1 cellular context compared by ENCODE assay signal in the genomic region with DNA sequence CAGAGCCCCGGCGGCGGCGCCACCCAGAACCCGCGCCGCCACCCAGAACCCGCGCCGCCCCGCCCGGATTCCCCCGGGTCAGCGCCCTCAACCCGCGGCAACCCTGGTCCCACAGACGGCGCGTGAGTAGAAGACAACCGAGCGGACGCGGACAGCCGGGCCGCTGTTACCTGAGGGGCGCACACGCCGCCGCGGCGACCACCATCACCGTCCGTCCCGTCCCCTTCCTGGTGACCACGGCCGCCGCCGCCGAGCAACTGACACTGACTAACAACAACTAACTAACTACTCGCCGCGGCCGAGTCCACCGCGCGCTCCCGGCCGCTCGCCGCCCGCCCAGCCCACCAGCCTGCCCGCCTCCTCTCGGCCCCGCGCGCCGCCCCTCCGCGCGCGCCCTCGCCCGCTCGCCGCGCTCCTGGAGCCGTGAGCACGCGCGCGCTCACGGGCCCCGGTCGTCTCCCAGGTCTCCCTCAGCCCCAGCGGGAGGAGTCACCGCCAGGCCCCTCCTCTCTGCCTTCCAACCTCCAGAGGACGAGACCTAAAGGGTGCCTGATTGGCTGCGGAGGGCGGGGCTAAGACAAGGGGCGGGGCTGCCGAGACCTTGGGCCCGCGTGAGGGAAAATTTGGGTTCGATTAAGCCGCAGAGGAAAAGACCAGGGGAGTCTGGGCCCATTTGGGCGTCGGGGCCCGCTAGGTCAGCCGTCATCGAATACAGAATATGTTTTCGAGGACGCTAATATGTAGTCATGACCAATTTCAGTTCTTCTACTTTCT.
TF ChIP-seq lines count a peak whose summit lies in the region.

A gene with protein sequence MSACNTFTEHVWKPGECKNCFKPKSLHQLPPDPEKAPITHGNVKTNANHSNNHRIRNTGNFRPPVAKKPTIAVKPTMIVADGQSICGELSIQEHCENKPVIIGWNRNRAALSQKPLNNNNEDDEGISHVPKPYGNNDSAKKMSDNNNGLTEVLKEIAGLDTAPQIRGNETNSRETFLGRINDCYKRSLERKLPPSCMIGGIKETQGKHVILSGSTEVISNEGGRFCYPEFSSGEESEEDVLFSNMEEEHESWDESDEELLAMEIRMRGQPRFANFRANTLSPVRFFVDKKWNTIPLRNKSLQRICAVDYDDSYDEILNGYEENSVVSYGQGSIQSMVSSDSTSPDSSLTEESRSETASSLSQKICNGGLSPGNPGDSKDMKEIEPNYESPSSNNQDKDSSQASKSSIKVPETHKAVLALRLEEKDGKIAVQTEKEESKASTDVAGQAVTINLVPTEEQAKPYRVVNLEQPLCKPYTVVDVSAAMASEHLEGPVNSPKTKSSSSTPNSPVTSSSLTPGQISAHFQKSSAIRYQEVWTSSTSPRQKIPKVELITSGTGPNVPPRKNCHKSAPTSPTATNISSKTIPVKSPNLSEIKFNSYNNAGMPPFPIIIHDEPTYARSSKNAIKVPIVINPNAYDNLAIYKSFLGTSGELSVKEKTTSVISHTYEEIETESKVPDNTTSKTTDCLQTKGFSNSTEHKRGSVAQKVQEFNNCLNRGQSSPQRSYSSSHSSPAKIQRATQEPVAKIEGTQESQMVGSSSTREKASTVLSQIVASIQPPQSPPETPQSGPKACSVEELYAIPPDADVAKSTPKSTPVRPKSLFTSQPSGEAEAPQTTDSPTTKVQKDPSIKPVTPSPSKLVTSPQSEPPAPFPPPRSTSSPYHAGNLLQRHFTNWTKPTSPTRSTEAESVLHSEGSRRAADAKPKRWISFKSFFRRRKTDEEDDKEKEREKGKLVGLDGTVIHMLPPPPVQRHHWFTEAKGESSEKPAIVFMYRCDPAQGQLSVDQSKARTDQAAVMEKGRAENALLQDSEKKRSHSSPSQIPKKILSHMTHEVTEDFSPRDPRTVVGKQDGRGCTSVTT (N-terminal part only) (minus strand): TSS at position 269 of the 774 bp plus-strand sequence. CDS start 238,178 bp downstream, outside the sequence.

TF ChIP-seq in GM23338, 12 proteins besides CTCF, POLR2A, EP300 and RAD21:
- TF ChIP-seq JUNB (IDR thresholded peaks at IDR 0.05; ENCODE audit: unreplicated experiment) (no peak), ZNF331 (CRISPR knock-in tag; IDR thresholded peaks at IDR 0.05; ENCODE audit: low read depth) (no peak), STAT1 (IDR thresholded peaks at IDR 0.05; ENCODE audit: unreplicated experiment) (no peak), EZH2 (IDR thresholded peaks at IDR 0.05; ENCODE audit: low read depth, unreplicated experiment) (no peak), EZH2phosphoT487 (IDR thresholded peaks at IDR 0.05; ENCODE audit: unreplicated experiment) (no peak), POLR2AphosphoS5 (IDR thresholded peaks at IDR 0.05; ENCODE audit: low read depth) (peak; percentile 66)
- TF ChIP-seq, protein P1, sequence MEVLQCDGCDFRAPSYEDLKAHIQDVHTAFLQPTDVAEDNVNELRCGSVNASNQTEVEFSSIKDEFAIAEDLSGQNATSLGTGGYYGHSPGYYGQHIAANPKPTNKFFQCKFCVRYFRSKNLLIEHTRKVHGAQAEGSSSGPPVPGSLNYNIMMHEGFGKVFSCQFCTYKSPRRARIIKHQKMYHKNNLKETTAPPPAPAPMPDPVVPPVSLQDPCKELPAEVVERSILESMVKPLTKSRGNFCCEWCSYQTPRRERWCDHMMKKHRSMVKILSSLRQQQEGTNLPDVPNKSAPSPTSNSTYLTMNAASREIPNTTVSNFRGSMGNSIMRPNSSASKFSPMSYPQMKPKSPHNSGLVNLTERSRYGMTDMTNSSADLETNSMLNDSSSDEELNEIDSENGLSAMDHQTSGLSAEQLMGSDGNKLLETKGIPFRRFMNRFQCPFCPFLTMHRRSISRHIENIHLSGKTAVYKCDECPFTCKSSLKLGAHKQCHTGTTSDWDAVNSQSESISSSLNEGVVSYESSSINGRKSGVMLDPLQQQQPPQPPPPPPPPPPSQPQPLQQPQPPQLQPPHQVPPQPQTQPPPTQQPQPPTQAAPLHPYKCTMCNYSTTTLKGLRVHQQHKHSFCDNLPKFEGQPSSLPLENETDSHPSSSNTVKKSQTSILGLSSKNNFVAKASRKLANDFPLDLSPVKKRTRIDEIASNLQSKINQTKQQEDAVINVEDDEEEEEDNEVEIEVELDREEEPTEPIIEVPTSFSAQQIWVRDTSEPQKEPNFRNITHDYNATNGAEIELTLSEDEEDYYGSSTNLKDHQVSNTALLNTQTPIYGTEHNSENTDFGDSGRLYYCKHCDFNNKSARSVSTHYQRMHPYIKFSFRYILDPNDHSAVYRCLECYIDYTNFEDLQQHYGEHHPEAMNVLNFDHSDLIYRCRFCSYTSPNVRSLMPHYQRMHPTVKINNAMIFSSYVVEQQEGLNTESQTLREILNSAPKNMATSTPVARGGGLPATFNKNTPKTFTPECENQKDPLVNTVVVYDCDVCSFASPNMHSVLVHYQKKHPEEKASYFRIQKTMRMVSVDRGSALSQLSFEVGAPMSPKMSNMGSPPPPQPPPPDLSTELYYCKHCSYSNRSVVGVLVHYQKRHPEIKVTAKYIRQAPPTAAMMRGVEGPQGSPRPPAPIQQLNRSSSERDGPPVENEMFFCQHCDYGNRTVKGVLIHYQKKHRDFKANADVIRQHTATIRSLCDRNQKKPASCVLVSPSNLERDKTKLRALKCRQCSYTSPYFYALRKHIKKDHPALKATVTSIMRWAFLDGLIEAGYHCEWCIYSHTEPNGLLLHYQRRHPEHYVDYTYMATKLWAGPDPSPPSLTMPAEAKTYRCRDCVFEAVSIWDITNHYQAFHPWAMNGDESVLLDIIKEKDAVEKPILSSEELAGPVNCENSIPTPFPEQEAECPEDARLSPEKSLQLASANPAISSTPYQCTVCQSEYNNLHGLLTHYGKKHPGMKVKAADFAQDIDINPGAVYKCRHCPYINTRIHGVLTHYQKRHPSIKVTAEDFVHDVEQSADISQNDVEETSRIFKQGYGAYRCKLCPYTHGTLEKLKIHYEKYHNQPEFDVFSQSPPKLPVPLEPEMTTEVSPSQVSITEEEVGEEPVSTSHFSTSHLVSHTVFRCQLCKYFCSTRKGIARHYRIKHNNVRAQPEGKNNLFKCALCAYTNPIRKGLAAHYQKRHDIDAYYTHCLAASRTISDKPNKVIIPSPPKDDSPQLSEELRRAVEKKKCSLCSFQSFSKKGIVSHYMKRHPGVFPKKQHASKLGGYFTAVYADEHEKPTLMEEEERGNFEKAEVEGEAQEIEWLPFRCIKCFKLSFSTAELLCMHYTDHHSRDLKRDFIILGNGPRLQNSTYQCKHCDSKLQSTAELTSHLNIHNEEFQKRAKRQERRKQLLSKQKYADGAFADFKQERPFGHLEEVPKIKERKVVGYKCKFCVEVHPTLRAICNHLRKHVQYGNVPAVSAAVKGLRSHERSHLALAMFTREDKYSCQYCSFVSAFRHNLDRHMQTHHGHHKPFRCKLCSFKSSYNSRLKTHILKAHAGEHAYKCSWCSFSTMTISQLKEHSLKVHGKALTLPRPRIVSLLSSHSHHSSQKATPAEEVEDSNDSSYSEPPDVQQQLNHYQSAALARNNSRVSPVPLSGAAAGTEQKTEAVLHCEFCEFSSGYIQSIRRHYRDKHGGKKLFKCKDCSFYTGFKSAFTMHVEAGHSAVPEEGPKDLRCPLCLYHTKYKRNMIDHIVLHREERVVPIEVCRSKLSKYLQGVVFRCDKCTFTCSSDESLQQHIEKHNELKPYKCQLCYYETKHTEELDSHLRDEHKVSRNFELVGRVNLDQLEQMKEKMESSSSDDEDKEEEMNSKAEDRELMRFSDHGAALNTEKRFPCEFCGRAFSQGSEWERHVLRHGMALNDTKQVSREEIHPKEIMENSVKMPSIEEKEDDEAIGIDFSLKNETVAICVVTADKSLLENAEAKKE (CRISPR knock-in tag; IDR thresholded peaks at IDR 0.05), result no peak
